In genomic region chr3:63613561-63613960, GRCh38 we compare ENCODE assay signal across 31 cellular contexts. TPM values are rescaled to one million over a fixed set of nuclear protein-coding genes. Genes with fewer than 3 reads are reported as not detected.
DNase-seq lines count a peak whose midpoint lies in the region; ATAC-seq, FAIRE-seq and TF ChIP-seq lines count a peak whose summit lies in the region.
"Had no signal": no experiment of that assay in that cellular context is flagged by ENCODE, and none has a peak within 500 bp of the region (broad histone marks: within the 10 kb centered on the region; RNA-seq: fewer than 3 reads in every experiment).

No MANE protein-coding gene starts in this region.

- no peaks in the 10 kb centered on the region for H3K9me3 Mint-ChIP-seq in astrocyte (ENCODE audit: unreplicated experiment)
- H3K9me3 Mint-ChIP-seq: T-helper 1 cell treated with Interleukin-12 subunit alpha and Interleukin-12 subunit beta and Interleukin-4 antibody, amounts not matched to agents 30 μg/mL and 1 μg/mL, for 36 hours had no signal

- H3K27ac Mint-ChIP-seq in astrocyte (ENCODE audit: unreplicated experiment), result no peak overlapping the region
- H3K27ac Mint-ChIP-seq: activated naive CD8-positive, alpha-beta T cell treated with anti-CD3 and anti-CD28 coated beads, Interleukin-2, amount 50 U/mL, for 24 hours; T-helper 1 cell treated with Interleukin-12 subunit alpha and Interleukin-12 subunit beta and Interleukin-4 antibody, amounts not matched to agents 30 μg/mL and 1 μg/mL, for 36 hours had no signal

- no peak for TF ChIP-seq CTCF in astrocyte (IDR thresholded peaks at IDR 0.05; ENCODE audit: insufficient read depth, low read depth, low read length)
- TF ChIP-seq CTCF in foreskin keratinocyte (conservative IDR thresholded peaks at IDR 0.05), result no peak
- TF ChIP-seq CTCF in GM13976 (IDR thresholded peaks at IDR 0.05; ENCODE audit: borderline replicate concordance, control extremely low read depth, extremely low read depth, insufficient read depth, missing control alignments), result no peak

- H3K27ac ChIP-seq in astrocyte (ENCODE audit: low read depth, low read length) (peak overlapping the region; percentile 65), foreskin keratinocyte (no peak overlapping the region)
- H3K27ac ChIP-seq: A549, breast epithelium, colonic mucosa, esophagus muscularis mucosa, SJCRH30, suprapubic skin had no signal

- no peaks in the 10 kb centered on the region for H3K36me3 ChIP-seq in astrocyte (ENCODE audit: insufficient read depth, low read length)
- H3K36me3 ChIP-seq: breast epithelium, colonic mucosa, esophagus muscularis mucosa, SJCRH30, suprapubic skin had no signal

- H2AFZ ChIP-seq in astrocyte (ENCODE audit: low read depth, low read length), result no peak overlapping the region

- peak overlapping the region; percentile 44 for H3K4me2 ChIP-seq in astrocyte (ENCODE audit: low read length)
- H3K4me2 ChIP-seq: A549 had no signal

- in situ Hi-C loops in GM13976 (cut with MboI; ENCODE audit: low sequenced_read_pairs, unreplicated experiment), result no loop called here

- no peak for FAIRE-seq in astrocyte (lab: Jason Lieb, UNC)
- FAIRE-seq: A549, H1, RCC 7860, small intestine had no signal

- DNase-seq in AG08396 (ENCODE audit: low spot score) (peak; percentile 40), HCEC 1CT (peak; percentile 90), astrocyte (ENCODE audit: low read depth) (peak; percentile 76), foreskin keratinocyte (peak; percentile 8 to 53), GM13976 (ENCODE audit: low spot score) (no peak)
- DNase-seq: activated gamma-delta T cell treated with Interleukin-2 at 50 U/mL for 16 hours; activated naive CD8-positive, alpha-beta T cell treated with anti-CD3 and anti-CD28 coated beads, Interleukin-2, amount 50 U/mL, for 24 hours; activated T-cell treated with anti-CD3 and anti-CD28 coated beads, Interleukin-2, amount 50 U/mL, for 1 hour; colonic mucosa; left colon; naive B cell; NCI-H1092; NCI-H1930; nucleus accumbens; SJCRH30; small intestine; stimulated activated CD4-positive, alpha-beta T cell treated with anti-CD3 and anti-CD28 coated beads, Interleukin-2, amount 100 ng/mL, for 24 hours had no signal

- no peaks in the 10 kb centered on the region for H3K36me3 Mint-ChIP-seq in astrocyte (ENCODE audit: low read depth, unreplicated experiment)
- H3K36me3 Mint-ChIP-seq: naive B cell had no signal

- peaks cover 6% of the 10 kb centered on the region for H3K27me3 Mint-ChIP-seq in astrocyte (ENCODE audit: low read depth, unreplicated experiment)
- H3K27me3 Mint-ChIP-seq: naive B cell had no signal

- no peaks in the 10 kb centered on the region for H4K20me1 ChIP-seq in astrocyte (ENCODE audit: insufficient read depth, low read length)

- no peak for ATAC-seq in foreskin keratinocyte
- no peak for ATAC-seq in HG02885 (IDR thresholded peaks at IDR 0.05; ENCODE audit: poor library complexity, unreplicated experiment)
- ATAC-seq in GM21526 (IDR thresholded peaks at IDR 0.05; ENCODE audit: low FRiP score, unreplicated experiment), result no peak
- ATAC-seq in GM18861 (IDR thresholded peaks at IDR 0.05; ENCODE audit: unreplicated experiment), result no peak
- ATAC-seq: A549; activated naive CD8-positive, alpha-beta T cell treated with anti-CD3 and anti-CD28 coated beads, Interleukin-2, amount 50 U/mL, for 24 hours; left colon had no signal

- H3K27me3 ChIP-seq in astrocyte (ENCODE audit: insufficient read depth, low read length) (no peaks in the 10 kb centered on the region), foreskin keratinocyte (no peaks in the 10 kb centered on the region)
- H3K27me3 ChIP-seq: breast epithelium, colonic mucosa, esophagus muscularis mucosa, SJCRH30, suprapubic skin had no signal

- peaks cover 7% of the 10 kb centered on the region for H3K4me1 ChIP-seq in astrocyte (ENCODE audit: insufficient read depth, low read length)
- H3K4me1 ChIP-seq in foreskin keratinocyte, result no peaks in the 10 kb centered on the region
- H3K4me1 ChIP-seq: A549, breast epithelium, colonic mucosa, esophagus muscularis mucosa, SJCRH30, suprapubic skin had no signal

- H3K79me2 ChIP-seq in astrocyte (ENCODE audit: insufficient read depth, low read length), result no peaks in the 10 kb centered on the region

- H3K4me1 Mint-ChIP-seq in astrocyte (ENCODE audit: low read depth, unreplicated experiment), result no peaks in the 10 kb centered on the region
- H3K4me1 Mint-ChIP-seq: activated naive CD8-positive, alpha-beta T cell treated with anti-CD3 and anti-CD28 coated beads, Interleukin-2, amount 50 U/mL, for 24 hours; naive B cell had no signal

- no peaks in the 10 kb centered on the region for H3K9me3 ChIP-seq in astrocyte (ENCODE audit: insufficient read depth, low read depth, low read length)
- H3K9me3 ChIP-seq: A549, breast epithelium, colonic mucosa, esophagus muscularis mucosa, SJCRH30, suprapubic skin had no signal

- peak overlapping the region; percentile 16 for H3K9ac ChIP-seq in astrocyte (ENCODE audit: low read length)

- no peak overlapping the region for H3K4me3 Mint-ChIP-seq in astrocyte (ENCODE audit: unreplicated experiment)
- H3K4me3 Mint-ChIP-seq: activated naive CD8-positive, alpha-beta T cell treated with anti-CD3 and anti-CD28 coated beads, Interleukin-2, amount 50 U/mL, for 24 hours; naive B cell; T-helper 1 cell treated with Interleukin-12 subunit alpha and Interleukin-12 subunit beta and Interleukin-4 antibody, amounts not matched to agents 30 μg/mL and 1 μg/mL, for 36 hours had no signal

- no peak overlapping the region for H3K4me3 ChIP-seq in astrocyte (ENCODE audit: insufficient read depth, low read depth, low read length)
- H3K4me3 ChIP-seq: A549, breast epithelium, colonic mucosa, esophagus muscularis mucosa, SJCRH30, suprapubic skin had no signal

RNA-seq across cellular contexts. Expression of gene SNTN, which starts 38.9 kb away (rescaled TPM):
- total RNA-seq in astrocyte (not detected in 2 replicates), foreskin keratinocyte (not detected in 2 replicates)
- not detected in 2 replicates for polyA plus RNA-seq in foreskin keratinocyte
- total RNA-seq: breast epithelium, esophagus muscularis mucosa, H1, LHCN-M2, mesenteric fat pad, pulmonary artery endothelial cell, SJCRH30, suprapubic skin, urinary bladder had no signal
- polyA plus RNA-seq: A549, H1, urinary bladder had no signal
